Comparison of ENCODE assay signal across 9 cellular contexts in genomic region chr2:24824966-24825882, GRCh38. TPM values are rescaled to one million over a fixed set of nuclear protein-coding genes. Genes with fewer than 3 reads are reported as not detected.
A peak's percentile ranks its signal among the peaks of the same experiment; 100 is the strongest.
DNase-seq lines count a peak whose midpoint lies in the region; ATAC-seq, FAIRE-seq and TF ChIP-seq lines count a peak whose summit lies in the region.
"Had no signal": no experiment of that assay in that cellular context is flagged by ENCODE, and none has a peak within 500 bp of the region (broad histone marks: within the 10 kb centered on the region; RNA-seq: fewer than 3 reads in every experiment).

No MANE protein-coding gene starts in this region.

- peak; percentile 21; the same call in 1 of the 3 replicates for ATAC-seq in GM12878

- DNase-seq in NCI-H2227 (lab: John Stamatoyannopoulos, UW; ENCODE audit: unreplicated experiment) (peak; percentile 36), NCI-H2227 treated with DMSO at 0.1 percent for 48 hours (lab: John Stamatoyannopoulos, UW) (no peak), Kasumi-1 (lab: John Stamatoyannopoulos, UW) (peak; percentile 24 to 51), GM12878 (ENCODE audit: low read depth, low spot score) (no peak), osteoblast (ENCODE audit: insufficient read length, low spot score, missing footprints) (peak; percentile 79), midbrain (lab: John Stamatoyannopoulos, UW) (no peak), NCI-H446 treated with DMSO at 0.1 percent for 48 hours (lab: John Stamatoyannopoulos, UW) (no peak), DMS79 treated with DMSO at 0.1 percent for 48 hours (lab: John Stamatoyannopoulos, UW) (no peak)

- intact Hi-C loops in GM12878 (cut with micrococcal nuclease; ENCODE audit: unreplicated experiment), result loop anchor here (10.0 kb wide), 1 partner anchor 310 kb away; no protein-coding TSS in a partner anchor

- RAD21 ChIA-PET in GM12878 (lab: Charles Lee; ENCODE audit: unreplicated experiment), result interaction anchor here (0.9 to 5.9 kb wide), 3 partner anchors 213 to 415 kb away, joined by 3 to 66 read pairs (median 63); no protein-coding TSS in a partner anchor

- POLR2A ChIA-PET in GM12878 (lab: Charles Lee), result interaction anchor here (0.6 kb wide), 1 partner anchor 211 kb away, joined by 9 read pairs; no protein-coding TSS in a partner anchor

- H4K20me1 ChIP-seq in GM12878 (ENCODE audit: control insufficient read depth, insufficient read depth), result no peaks in the 10 kb centered on the region; the same call in 1 of the 2 replicates
- no peaks in the 10 kb centered on the region for H4K20me1 ChIP-seq in osteoblast (ENCODE audit: insufficient read depth, low read length)

- TF ChIP-seq CTCF in GM12878 (IDR thresholded peaks at IDR 0.05 in 2 of 3, conservative IDR thresholded peaks at IDR 0.05 in 1 of 3; ENCODE audit: control insufficient read depth in 2 of 3, extremely low read depth in 1 of 3, insufficient read depth in 1 of 3, low read depth in 3 of 3, low read length in 3 of 3) (peak; percentile 16 to 63 (median 61); a peak in 5 of 6 replicates), osteoblast (IDR thresholded peaks at IDR 0.05; ENCODE audit: extremely low read depth, low read depth, low read length) (peak; percentile 46)

- H3K27ac ChIP-seq in GM12878 (ENCODE audit: control insufficient read depth, insufficient read depth) (no peak overlapping the region), osteoblast (ENCODE audit: low read depth, low read length) (no peak overlapping the region)

- no peak overlapping the region for H3K4me2 ChIP-seq in GM12878 (ENCODE audit: control insufficient read depth, insufficient read depth)
- H3K4me2 ChIP-seq in osteoblast (ENCODE audit: insufficient read depth, low read length), result no peak overlapping the region

- no peaks in the 10 kb centered on the region; the same call in 1 of the 2 replicates for H3K4me1 ChIP-seq in GM12878 (ENCODE audit: control insufficient read depth, insufficient read depth, low read length)
- H3K4me1 ChIP-seq in osteoblast (ENCODE audit: insufficient read depth, low read length), result no peaks in the 10 kb centered on the region

- CTCF ChIA-PET in GM12878 (lab: Yijun Ruan, JAX), result interaction anchor here (0.8 to 7.7 kb wide), 7 partner anchors 16 to 416 kb away, joined by 3 to 124 read pairs (median 3); no protein-coding TSS in a partner anchor

- no peak overlapping the region for H3K9ac ChIP-seq in GM12878 (ENCODE audit: control insufficient read depth, insufficient read depth, low read length)

- H3K36me3 ChIP-seq in GM12878 (ENCODE audit: control insufficient read depth in 2 of 2, insufficient read depth in 2 of 2, low read length in 1 of 2) (peaks cover 19 to 28% of the 10 kb centered on the region in 2 experiments; a peak in 3 of 4 replicates), osteoblast (ENCODE audit: insufficient read depth, low read length) (peaks cover 22% of the 10 kb centered on the region)

- H3K79me2 ChIP-seq in GM12878 (ENCODE audit: control insufficient read depth, insufficient read depth, low read length) (no peaks in the 10 kb centered on the region), osteoblast (ENCODE audit: insufficient read depth, low read length) (no peaks in the 10 kb centered on the region)

- H2AFZ ChIP-seq in GM12878 (ENCODE audit: control insufficient read depth, low read depth, low read length), result no peak overlapping the region
- H2AFZ ChIP-seq in osteoblast (ENCODE audit: low read length), result no peak overlapping the region

- no peaks in the 10 kb centered on the region for H3K27me3 ChIP-seq in GM12878 (replicated peaks in 1 of 2; ENCODE audit: control insufficient read depth in 2 of 2, insufficient read depth in 2 of 2, low read length in 1 of 2)
- H3K27me3 ChIP-seq in osteoblast (ENCODE audit: insufficient read depth, low read length), result no peaks in the 10 kb centered on the region

- 79% methylated on average over 16 of the region's 16 CpGs for WGBS in GM12878 (ENCODE audit: insufficient coverage, insufficient replicate concordance, low lambda C conversion rate, missing lambda C conversion rate)

- TF ChIP-seq EP300 in GM12878 (IDR thresholded peaks at IDR 0.05; ENCODE audit: borderline replicate concordance in 1 of 2, control insufficient read depth in 1 of 2, low read depth in 2 of 2, low read length in 2 of 2), result no peak

- no TSS peak for BruUV-seq in GM12878 (replicated peaks; lab: Mats Ljungman, UMichigan)

- SMC1A ChIA-PET in GM12878 (lab: Charles Lee; ENCODE audit: uncharacterized antibody, unreplicated experiment), result interaction anchor here (0.9 to 5.4 kb wide), 5 partner anchors 75 to 416 kb away, joined by 3 to 55 read pairs (median 3); no protein-coding TSS in a partner anchor

- in situ Hi-C loops in GM12878 (cut with MboI), result loop anchor here (5.0 kb wide), 1 partner anchor 418 kb away; no protein-coding TSS in a partner anchor

- no peaks in the 10 kb centered on the region for H3K9me3 ChIP-seq in GM12878 (replicated peaks; ENCODE audit: control insufficient read depth, insufficient read depth, low read length)
- H3K9me3 ChIP-seq in osteoblast (ENCODE audit: low read depth, low read length), result no peaks in the 10 kb centered on the region

- H3K4me3 ChIP-seq in GM12878 (no peak overlapping the region), osteoblast (ENCODE audit: insufficient read depth, low read length) (no peak overlapping the region)

- TF ChIP-seq POLR2A in GM12878 (IDR thresholded peaks at IDR 0.05; ENCODE audit: low read depth, low read length), result no peak

- TF ChIP-seq RAD21 in GM12878 (IDR thresholded peaks at IDR 0.05; ENCODE audit: insufficient read depth, low read depth, low read length), result 0 out of 2 replicates have a peak, but pooled peaks have one; percentile 1

- FAIRE-seq in GM12878 (lab: Jason Lieb, UNC), result no peak
- FAIRE-seq: TTC549 had no signal

RNA-seq across cellular contexts. Expression of gene CENPO, which starts 32.0 kb away (rescaled TPM):
- 46.1 and 46.2 TPM in 2 replicates for total RNA-seq in GM12878 (2013; cell fraction: nucleolus; rRNA removed)
- total RNA-seq in GM12878 (2014; rRNA removed) (28.2 and 31.7 TPM in 2 replicates), GM12878 (2014; rRNA removed; fragmentation: Illumina TruSeq; extraction: Trizol) (22.1 and 22.2 TPM in 2 replicates), GM12878 (2021) (25.5 and 31.1 TPM in 2 replicates), osteoblast (8.0 and 9.1 TPM in 2 replicates)
- 15.8 TPM for polyA plus RNA-seq in GM12878 (2011; ENCODE audit: low read depth)
- polyA plus RNA-seq in GM12878 (2011; rRNA removed) (34.4 and 37.0 TPM in 2 replicates), GM12878 (2014; fragmentation: Illumina TruSeq; extraction: Trizol) (32.3 and 37.6 TPM in 2 replicates), GM12878 (2014; fragmentation: Nextera tagmentation; extraction: Ambion mirVana) (10 to 100 TPM; 18.7 to 23.1 TPM), GM12878 (2014; rRNA removed) (26.9 and 35.1 TPM in 2 replicates), GM12878 (2016; fragmentation: Nextera tagmentation; extraction: Ambion mirVana) (10 to 100 TPM; 32.0 to 34.7 TPM)
- polyA plus RNA-seq in GM12878 (2011; cell fraction: cytosol; rRNA removed), result 23.8 and 29.6 TPM in 2 replicates
- 61.0 and 61.3 TPM in 2 replicates for polyA plus RNA-seq in GM12878 (2011; cell fraction: nucleus; rRNA removed)
- 18.2 and 20.6 TPM in 2 replicates for polyA plus RNA-seq in GM12878 (2012)
- 37.5 and 37.6 TPM in 2 replicates for polyA minus RNA-seq in GM12878 (2011; rRNA and poly(A)+ RNA removed)
- polyA minus RNA-seq in GM12878 (2011; cell fraction: cytosol; rRNA and poly(A)+ RNA removed), result 9.1 and 16.5 TPM in 2 replicates
- polyA minus RNA-seq in GM12878 (2011; cell fraction: nucleus; rRNA and poly(A)+ RNA removed), result 26.1 and 41.1 TPM in 2 replicates

RNA-seq across cellular contexts. Expression of gene PTRHD1, which starts 32.0 kb away (rescaled TPM):
- 3.0 and 3.3 TPM in 2 replicates for total RNA-seq in GM12878 (2013; cell fraction: nucleolus; rRNA removed)
- total RNA-seq in GM12878 (2014; rRNA removed) (41.3 and 46.1 TPM in 2 replicates), GM12878 (2014; rRNA removed; fragmentation: Illumina TruSeq; extraction: Trizol) (28.1 and 30.4 TPM in 2 replicates), GM12878 (2021) (36.6 and 39.0 TPM in 2 replicates), osteoblast (21.5 and 25.0 TPM in 2 replicates)
- 45.7 TPM for polyA plus RNA-seq in GM12878 (2011; ENCODE audit: low read depth)
- polyA plus RNA-seq in GM12878 (2011; rRNA removed) (59.3 and 62.3 TPM in 2 replicates), GM12878 (2014; fragmentation: Illumina TruSeq; extraction: Trizol) (8.2 and 15.9 TPM in 2 replicates), GM12878 (2014; fragmentation: Nextera tagmentation; extraction: Ambion mirVana) (10 to 100 TPM; 30.6 to 43.9 TPM), GM12878 (2014; rRNA removed) (54.6 and 64.2 TPM in 2 replicates), GM12878 (2016; fragmentation: Nextera tagmentation; extraction: Ambion mirVana) (10 to 100 TPM; 50.0 to 52.2 TPM)
- 62.4 and 64.8 TPM in 2 replicates for polyA plus RNA-seq in GM12878 (2011; cell fraction: cytosol; rRNA removed)
- 21.7 and 25.7 TPM in 2 replicates for polyA plus RNA-seq in GM12878 (2011; cell fraction: nucleus; rRNA removed)
- 59.1 and 91.0 TPM in 2 replicates for polyA plus RNA-seq in GM12878 (2012)
- 14.5 and 15.7 TPM in 2 replicates for polyA minus RNA-seq in GM12878 (2011; rRNA and poly(A)+ RNA removed)
- polyA minus RNA-seq in GM12878 (2011; cell fraction: cytosol; rRNA and poly(A)+ RNA removed), result 8.3 and 9.9 TPM in 2 replicates
- polyA minus RNA-seq in GM12878 (2011; cell fraction: nucleus; rRNA and poly(A)+ RNA removed), result 3.7 and 7.2 TPM in 2 replicates

Comparison
In these comparisons a context has a peak if more than half of its experiments do, and no peak if none do; other contexts are left out.
1. DNase-seq: peak in NCI-H2227 (single experiment), Kasumi-1 (2 of 2) and osteoblast (single experiment); none in NCI-H2227 treated with DMSO at 0.1 percent for 48 hours (single experiment), GM12878 (single experiment), midbrain (single experiment), NCI-H446 treated with DMSO at 0.1 percent for 48 hours (single experiment) and DMS79 treated with DMSO at 0.1 percent for 48 hours (single experiment).